15 cellular contexts compared by ENCODE assay signal in the genomic region with DNA sequence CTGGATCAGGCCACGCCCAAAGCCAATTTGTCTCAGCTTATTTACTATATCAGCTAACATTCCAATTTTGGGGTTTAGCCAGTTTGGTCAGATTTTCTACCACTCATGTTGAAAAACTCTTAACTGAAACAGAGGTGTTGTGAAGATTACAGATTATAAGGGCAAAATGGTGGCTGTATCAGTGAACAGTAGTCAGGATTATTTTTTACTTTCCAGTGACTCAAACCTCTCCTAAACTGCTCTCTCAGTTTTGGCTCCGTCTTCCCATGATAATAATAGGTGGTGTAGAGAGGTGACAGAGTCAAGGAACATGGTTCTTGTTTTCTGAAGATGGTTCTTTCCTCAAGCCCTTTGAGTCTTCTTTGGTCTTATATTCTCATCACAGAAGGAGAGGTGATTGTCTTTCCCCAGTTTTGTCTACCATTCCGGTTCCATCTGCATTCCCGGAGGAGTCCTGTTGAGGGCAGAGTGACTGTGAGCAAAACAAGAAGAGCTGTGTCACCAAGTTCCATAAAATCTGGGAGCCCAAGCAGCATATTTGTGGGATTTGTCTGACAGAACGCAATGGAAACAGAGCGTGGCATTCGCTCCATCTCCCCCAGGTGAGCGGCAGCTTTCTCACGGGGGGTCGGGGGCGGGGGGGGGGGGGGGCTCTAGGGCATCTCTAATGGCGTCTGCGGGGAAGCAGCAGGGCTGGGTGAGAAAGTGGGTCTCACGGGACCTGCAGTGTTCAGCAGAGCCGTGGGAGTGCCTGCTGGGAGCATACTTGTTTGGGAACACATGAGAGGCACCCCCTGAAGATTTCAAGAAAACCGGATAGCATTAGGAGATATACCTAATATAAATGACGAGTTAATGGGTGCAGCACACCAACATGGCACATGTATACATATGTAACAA. TPM values are rescaled to one million over a fixed set of nuclear protein-coding genes. Genes with fewer than 3 reads are reported as not detected.
DNase-seq lines count a peak whose midpoint lies in the region; ATAC-seq, FAIRE-seq and TF ChIP-seq lines count a peak whose summit lies in the region.
"Had no signal": no experiment of that assay in that cellular context is flagged by ENCODE, and none has a peak within 500 bp of the region (broad histone marks: within the 10 kb centered on the region; RNA-seq: fewer than 3 reads in every experiment).

No MANE protein-coding gene starts in this region.

- no peak overlapping the region for H2AK5ac ChIP-seq in H1 (ENCODE audit: low read depth, low read length)

- H3K4me3 ChIP-seq in NB4 (ENCODE audit: low read depth, low read length) (no peak overlapping the region), H1 (ENCODE audit: extremely low read depth in 1 of 4, insufficient read depth in 2 of 4, low read depth in 3 of 4, low read length in 4 of 4) (no peak overlapping the region), Peyer's patch (no peak overlapping the region)
- H3K4me3 ChIP-seq: lung had no signal

- no peak overlapping the region for H4K91ac ChIP-seq in H1 (replicated peaks; ENCODE audit: insufficient read length, low read length)

- no peaks in the 10 kb centered on the region for H3K79me2 ChIP-seq in H1 (ENCODE audit: control insufficient read depth in 1 of 2, insufficient read depth in 2 of 2, low read length in 2 of 2)
- H3K79me2 ChIP-seq: parathyroid adenoma had no signal

- peak; percentile 64 for ATAC-seq in GM18502 (IDR thresholded peaks at IDR 0.05; ENCODE audit: poor library complexity, unreplicated experiment)
- ATAC-seq in GM19452 (IDR thresholded peaks at IDR 0.05; ENCODE audit: unreplicated experiment), result no peak

- H3K27ac ChIP-seq in H1 (ENCODE audit: low read depth, low read length) (no peak overlapping the region), Peyer's patch (no peak overlapping the region)
- H3K27ac ChIP-seq: parathyroid adenoma had no signal

- no peaks in the 10 kb centered on the region for H3K79me1 ChIP-seq in H1 (ENCODE audit: low read depth, low read length)

- no peak overlapping the region for H2BK20ac ChIP-seq in H1 (ENCODE audit: low read length)

- 69% methylated on average over 17 of the region's 17 CpGs; no CpG with 5 or more reads in 1 of the 2 experiments for WGBS in H1 (ENCODE audit: extremely low coverage in 1 of 2, insufficient coverage in 1 of 2, insufficient read length in 1 of 2, insufficient replicate concordance in 2 of 2, low coverage in 1 of 2, low lambda C conversion rate in 2 of 2, missing lambda C conversion rate in 1 of 2), 2 experiments

- H3K4me1 ChIP-seq in H1 (replicated peaks in 1 of 4; ENCODE audit: control insufficient read depth in 3 of 4, insufficient read depth in 4 of 4, low read length in 3 of 4) (no peaks in the 10 kb centered on the region), Peyer's patch (no peaks in the 10 kb centered on the region)
- H3K4me1 ChIP-seq: parathyroid adenoma had no signal

- no peak overlapping the region for H4K8ac ChIP-seq in H1 (ENCODE audit: extremely low read depth, insufficient read depth, low read length)

- H2AFZ ChIP-seq in H1 (ENCODE audit: low read length), result peak overlapping the region; percentile 75
- H2AFZ ChIP-seq: parathyroid adenoma had no signal

- no peak overlapping the region for H3K4me2 ChIP-seq in H1 (ENCODE audit: insufficient read depth in 1 of 2, low read depth in 2 of 2, low read length in 2 of 2)

- no peak overlapping the region for H2BK5ac ChIP-seq in H1 (ENCODE audit: low read depth, low read length)

- CTCF ChIA-PET in H1 (lab: Charles Lee; ENCODE audit: partially characterized antibody), result interaction anchor here (0.5 to 4.1 kb wide), 27 partner anchors 8 to 433 kb away, joined by 3 to 22 read pairs (median 4); a partner anchor contains a TSS

- no peak for TF ChIP-seq POLR2A in NB4 (IDR thresholded peaks at IDR 0.05; ENCODE audit: extremely low read depth, insufficient read length)
- no peak for TF ChIP-seq POLR2A in H1 (IDR thresholded peaks at IDR 0.05; ENCODE audit: control extremely low read depth in 1 of 2, low read depth in 2 of 2, low read length in 2 of 2)
- no peak for TF ChIP-seq POLR2A in Peyer's patch (IDR thresholded peaks at IDR 0.05)

- no peak overlapping the region for H3K9ac ChIP-seq in H1 (replicated peaks in 1 of 4; ENCODE audit: extremely low read depth in 1 of 4, low read depth in 3 of 4, low read length in 3 of 4)
- H3K9ac ChIP-seq: parathyroid adenoma had no signal

- TF ChIP-seq RAD21 in H1 (IDR thresholded peaks at IDR 0.05 in 1 of 2, conservative IDR thresholded peaks at IDR 0.05 in 1 of 2; ENCODE audit: low read depth in 2 of 2, low read length in 2 of 2), result peak in 1 of 2 experiments; percentile 48; a peak in 3 of 4 replicates

- peak; percentile 65 for FAIRE-seq in H1 (lab: Jason Lieb, UNC)

- no peaks in the 10 kb centered on the region for H3K36me3 ChIP-seq in H1 (ENCODE audit: control insufficient read depth in 2 of 4, insufficient read depth in 4 of 4, low read length in 3 of 4)
- no peaks in the 10 kb centered on the region for H3K36me3 ChIP-seq in Peyer's patch

- DNase-seq in 8988T (peak; percentile 22), NB4 (ENCODE audit: low read depth) (no peak), H1 (ENCODE audit: low read depth in 1 of 2, low spot score in 2 of 2) (no peak), kidney tubule cell (ENCODE audit: low spot score) (no peak), GOT3 (lab: John Stamatoyannopoulos, UW) (no peak), Peyer's patch (no peak)
- DNase-seq: C1 segment of cervical spinal cord; glutamatergic neuron; NCI-H2081; stimulated activated CD4-positive, alpha-beta T cell treated with anti-CD3 and anti-CD28 coated beads, Interleukin-4, amount 100 ng/mL, for 24 hours; substantia nigra had no signal

- no peak overlapping the region for H3K4ac ChIP-seq in H1 (replicated peaks; ENCODE audit: insufficient read length, low read depth, low read length)

- no peaks in the 10 kb centered on the region for H3K9me3 ChIP-seq in H1 (ENCODE audit: insufficient read depth in 2 of 2, low read depth in 1 of 2, low read length in 1 of 2)
- no peaks in the 10 kb centered on the region for H3K9me3 ChIP-seq in Peyer's patch

- no peak overlapping the region for H3K18ac ChIP-seq in H1 (ENCODE audit: extremely low read depth, low read length)

- H4K20me1 ChIP-seq in H1 (replicated peaks in 1 of 2; ENCODE audit: control insufficient read depth in 1 of 2, insufficient read depth in 2 of 2, low read length in 2 of 2), result no peaks in the 10 kb centered on the region

- no peak overlapping the region for H3K14ac ChIP-seq in H1 (ENCODE audit: insufficient read length)

- H3K56ac ChIP-seq in H1 (replicated peaks; ENCODE audit: insufficient read length, low read depth, low read length), result no peak overlapping the region

- no peaks in the 10 kb centered on the region for H3K27me3 ChIP-seq in H1 (replicated peaks in 1 of 4; ENCODE audit: control insufficient read depth in 3 of 4, extremely low read depth in 1 of 4, insufficient read depth in 3 of 4, low read length in 3 of 4)
- H3K27me3 ChIP-seq in Peyer's patch, result no peaks in the 10 kb centered on the region

- no peaks in the 10 kb centered on the region for H3K23me2 ChIP-seq in H1 (ENCODE audit: low read depth, low read length)

- POLR2A ChIA-PET in H1 (lab: Charles Lee; ENCODE audit: partially characterized antibody), result no interaction called here

- no peak for TF ChIP-seq EP300 in H1 (IDR thresholded peaks at IDR 0.05; ENCODE audit: borderline replicate concordance in 1 of 2, low read depth in 2 of 2, low read length in 2 of 2)

- no peak overlapping the region for H2BK15ac ChIP-seq in H1 (ENCODE audit: low read length)

- H2BK12ac ChIP-seq in H1 (ENCODE audit: low read depth, low read length), result no peak overlapping the region

- peak; percentile 1 for TF ChIP-seq CTCF in NB4 (IDR thresholded peaks at IDR 0.05; ENCODE audit: low read depth, low read length)
- TF ChIP-seq CTCF in H1 (IDR thresholded peaks at IDR 0.05; ENCODE audit: control extremely low read depth in 1 of 3, insufficient read depth in 1 of 3, low read depth in 1 of 3, low read length in 3 of 3), result peak; percentile 10 to 41 (median 20); a peak in 3 of 4 replicates
- TF ChIP-seq CTCF in Peyer's patch (IDR thresholded peaks at IDR 0.05), result no peak

- H4K5ac ChIP-seq in H1 (ENCODE audit: insufficient read length, low read depth, low read length), result no peak overlapping the region

- H3K23ac ChIP-seq in H1 (ENCODE audit: insufficient read length), result no peak overlapping the region

- no peak overlapping the region for H2BK120ac ChIP-seq in H1 (replicated peaks; ENCODE audit: low read depth, low read length)

TF ChIP-seq in H1, 55 proteins besides CTCF, POLR2A, EP300 and RAD21:
- TF ChIP-seq BRCA1 (IDR thresholded peaks at IDR 0.05; ENCODE audit: low read depth, low read length), result no peak
- no peak for TF ChIP-seq NANOG (IDR thresholded peaks at IDR 0.05; ENCODE audit: insufficient read depth, low read depth, low read length, poor library complexity, severe bottlenecking)
- TF ChIP-seq CHD2 (IDR thresholded peaks at IDR 0.05; ENCODE audit: low read length), result no peak
- no peak for TF ChIP-seq JUND (IDR thresholded peaks at IDR 0.05; ENCODE audit: low read length)
- no peak for TF ChIP-seq SIX5 (IDR thresholded peaks at IDR 0.05; ENCODE audit: low read depth, low read length)
- no peak for TF ChIP-seq CBX8 (IDR thresholded peaks at IDR 0.05; ENCODE audit: borderline replicate concordance, low read depth, low read length)
- no peak for TF ChIP-seq TEAD4 (IDR thresholded peaks at IDR 0.05; ENCODE audit: low read depth, low read length)
- no peak for TF ChIP-seq CEBPB (IDR thresholded peaks at IDR 0.05; ENCODE audit: low read depth, low read length)

RNA-seq across cellular contexts. Expression of a gene that starts 59.1 kb away (rescaled TPM):
- total RNA-seq in H1 (2021; fragmentation: NEBNext Ultra II Directional; extraction: Animal tissue kit (Norgen Biotek cat#: 25700)), result 5.5 and 5.7 TPM in 2 replicates
- 2.8 TPM in 2 replicates for polyA plus RNA-seq in H1 (2011; rRNA removed)
- polyA plus RNA-seq in H1 (2011; cell fraction: cytosol; rRNA removed), result 3.0 TPM
- 3.4 TPM for polyA plus RNA-seq in H1 (2011; cell fraction: nucleus; rRNA removed)
- 2.4 to 3.1 TPM (median 2.7 TPM) in 4 replicates for polyA plus RNA-seq in H1 (2012, experiment 1 of 2)
- 0.26 TPM for polyA plus RNA-seq in H1 (2012, experiment 2 of 2)
- polyA plus RNA-seq in H1 (2013, experiment 1 of 2), result 1.9 TPM
- polyA plus RNA-seq in H1 (2013, experiment 2 of 2), result 1.8 TPM
- polyA minus RNA-seq in H1 (2011; rRNA and poly(A)+ RNA removed), result 6.2 and 6.6 TPM in 2 replicates
- 3.6 TPM for polyA minus RNA-seq in H1 (2011; cell fraction: cytosol; rRNA and poly(A)+ RNA removed)
- polyA minus RNA-seq in H1 (2011; cell fraction: nucleus; rRNA and poly(A)+ RNA removed), result 5.9 TPM
- total RNA-seq in Peyer's patch, result 10 to 100 TPM in 3 of 4 donors, 1 to 10 TPM in 1; 7.8 to 16.8 (median 10.9) TPM

Comparison
In these comparisons a context has a peak if more than half of its experiments do, and no peak if none do; other contexts are left out.
1. CTCF ChIP-seq: peak in NB4 (single experiment) and H1 (3 of 3); none in Peyer's patch (0 of 6).